1 cellular context compared by ENCODE assay signal in the genomic region with DNA sequence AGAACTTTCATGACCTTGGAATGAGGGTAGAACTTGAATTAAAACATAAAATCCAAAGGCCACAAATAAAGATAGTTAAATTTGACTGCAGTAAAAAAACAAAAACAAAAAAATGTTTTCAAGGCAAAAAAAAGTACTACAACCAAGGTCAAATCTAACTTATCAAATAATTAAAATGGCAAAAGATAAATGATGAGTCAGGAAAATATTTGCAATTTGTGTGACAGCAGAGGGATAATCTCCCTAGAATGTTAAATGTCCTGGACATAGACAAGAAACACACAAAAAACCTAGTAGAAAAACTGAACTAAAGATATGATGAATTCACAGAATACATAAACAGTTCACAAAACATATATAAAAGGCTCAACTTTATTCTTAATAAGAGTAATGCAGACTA.
TF ChIP-seq lines count a peak whose summit lies in the region.

No MANE protein-coding gene starts in this region.

TF ChIP-seq in SK-N-SH, 30 proteins besides CTCF, POLR2A, EP300 and RAD21 (continued from another document):
- TF ChIP-seq FOXJ3 (CRISPR knock-in tag; IDR thresholded peaks at IDR 0.05) = no peak
- TF ChIP-seq, protein P1, sequence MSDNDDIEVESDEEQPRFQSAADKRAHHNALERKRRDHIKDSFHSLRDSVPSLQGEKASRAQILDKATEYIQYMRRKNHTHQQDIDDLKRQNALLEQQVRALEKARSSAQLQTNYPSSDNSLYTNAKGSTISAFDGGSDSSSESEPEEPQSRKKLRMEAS (IDR thresholded peaks at IDR 0.05; ENCODE audit: low read depth) = no peak
- no peak for TF ChIP-seq EZH2phosphoT487 (IDR thresholded peaks at IDR 0.05; ENCODE audit: borderline replicate concordance, low read depth)
- no peak for TF ChIP-seq NFIC (IDR thresholded peaks at IDR 0.05; ENCODE audit: borderline replicate concordance)
- TF ChIP-seq RFX5 (IDR thresholded peaks at IDR 0.05; ENCODE audit: low read length) = no peak
- TF ChIP-seq FOSL2 (IDR thresholded peaks at IDR 0.05; ENCODE audit: borderline replicate concordance, low read depth) = no peak
- TF ChIP-seq, protein P2, sequence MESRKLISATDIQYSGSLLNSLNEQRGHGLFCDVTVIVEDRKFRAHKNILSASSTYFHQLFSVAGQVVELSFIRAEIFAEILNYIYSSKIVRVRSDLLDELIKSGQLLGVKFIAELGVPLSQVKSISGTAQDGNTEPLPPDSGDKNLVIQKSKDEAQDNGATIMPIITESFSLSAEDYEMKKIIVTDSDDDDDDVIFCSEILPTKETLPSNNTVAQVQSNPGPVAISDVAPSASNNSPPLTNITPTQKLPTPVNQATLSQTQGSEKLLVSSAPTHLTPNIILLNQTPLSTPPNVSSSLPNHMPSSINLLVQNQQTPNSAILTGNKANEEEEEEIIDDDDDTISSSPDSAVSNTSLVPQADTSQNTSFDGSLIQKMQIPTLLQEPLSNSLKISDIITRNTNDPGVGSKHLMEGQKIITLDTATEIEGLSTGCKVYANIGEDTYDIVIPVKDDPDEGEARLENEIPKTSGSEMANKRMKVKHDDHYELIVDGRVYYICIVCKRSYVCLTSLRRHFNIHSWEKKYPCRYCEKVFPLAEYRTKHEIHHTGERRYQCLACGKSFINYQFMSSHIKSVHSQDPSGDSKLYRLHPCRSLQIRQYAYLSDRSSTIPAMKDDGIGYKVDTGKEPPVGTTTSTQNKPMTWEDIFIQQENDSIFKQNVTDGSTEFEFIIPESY (IDR thresholded peaks at IDR 0.05; ENCODE audit: borderline replicate concordance, low read depth) = no peak
